22 cellular contexts compared by ENCODE assay signal in the genomic region with DNA sequence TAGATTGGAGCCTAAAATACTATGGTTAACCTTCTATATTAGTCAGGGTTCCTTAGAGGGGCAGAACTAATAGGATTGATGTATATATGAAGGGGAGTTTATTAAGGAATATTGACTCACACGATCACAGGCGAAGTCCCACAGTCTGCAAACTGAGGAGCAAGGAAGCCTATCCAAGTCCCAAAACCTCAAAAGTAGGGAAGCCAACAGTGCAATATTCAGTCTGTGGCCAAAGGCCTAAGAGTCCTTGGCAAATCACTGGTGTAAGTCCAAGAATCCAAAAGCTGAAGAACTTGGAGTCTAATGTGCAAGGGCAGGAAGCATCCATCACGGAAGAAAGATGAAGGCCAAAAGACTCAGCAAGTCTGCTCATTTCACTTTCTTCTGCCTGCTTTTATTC.
DNase-seq lines count a peak whose midpoint lies in the region; ATAC-seq, FAIRE-seq and TF ChIP-seq lines count a peak whose summit lies in the region.
"Had no signal": no experiment of that assay in that cellular context is flagged by ENCODE, and none has a peak within 500 bp of the region (broad histone marks: within the 10 kb centered on the region; RNA-seq: fewer than 3 reads in every experiment).

No MANE protein-coding gene starts in this region.

- ATAC-seq in Right ventricle myocardium inferior = peak; percentile 16
- ATAC-seq in left ventricle myocardium superior = no peak
- ATAC-seq in HepG2 = no peak
- no peak for ATAC-seq in right lobe of liver
- ATAC-seq: A549; CD8-positive, alpha-beta T cell had no signal

- TF ChIP-seq POLR2A in HepG2 (IDR thresholded peaks at IDR 0.05; ENCODE audit: insufficient read depth in 1 of 2, low read depth in 2 of 2, low read length in 2 of 2) = no peak
- TF ChIP-seq POLR2A in right lobe of liver (IDR thresholded peaks at IDR 0.05) = no peak

- intact Hi-C loops in Right ventricle myocardium inferior (cut with DNase I) (no loop called here), left ventricle myocardium superior (cut with micrococcal nuclease) (no loop called here), HepG2 (cut with micrococcal nuclease; ENCODE audit: unreplicated experiment) (no loop called here), right lobe of liver (cut with DNase I) (no loop called here)

- H3K27ac ChIP-seq in HepG2 (ENCODE audit: extremely low read length, insufficient read depth, low read length) (no peak overlapping the region), right lobe of liver (no peak overlapping the region)
- H3K27ac ChIP-seq: 22Rv1; BLaER1 treated with 17β-estradiol and CSF1 and Interleukin-3, amounts not matched to agents 10 nM and 100 nM; C4-2B had no signal

- no peak overlapping the region for H3K4me3 ChIP-seq in HepG2 (replicated peaks in 1 of 3; ENCODE audit: insufficient read depth in 1 of 3, low read depth in 2 of 3, low read length in 3 of 3)
- no peak overlapping the region for H3K4me3 ChIP-seq in right lobe of liver
- H3K4me3 ChIP-seq in fibroblast of the aortic adventitia (ENCODE audit: low read depth, low read length) = no peak overlapping the region
- H3K4me3 ChIP-seq: A549; BLaER1 treated with 17β-estradiol and CSF1 and Interleukin-3, amounts not matched to agents 10 nM and 100 nM had no signal

- H3K79me2 ChIP-seq in HepG2 (ENCODE audit: insufficient read depth, low read length) = no peaks in the 10 kb centered on the region

- CTCF ChIA-PET in HepG2 (lab: Yijun Ruan, JAX; ENCODE audit: low intra/inter-chr PET ratio, low total read pairs) = no interaction called here

- FAIRE-seq in HepG2 (lab: Jason Lieb, UNC) = no peak
- FAIRE-seq: A549, D721Med, G401.6, GM12891, GM19239 had no signal

- DNase-seq in Right ventricle myocardium inferior (ENCODE audit: missing footprints) (no peak), left ventricle myocardium superior (no peak), HepG2 (ENCODE audit: low spot score) (no peak), right lobe of liver (no peak), fibroblast of the aortic adventitia (ENCODE audit: low read depth) (peak; percentile 27), NCI-H510A treated with DMSO at 0.1 percent for 48 hours (lab: John Stamatoyannopoulos, UW) (no peak), NCI-H1092 (lab: John Stamatoyannopoulos, UW) (no peak)
- DNase-seq: AML-193; Caco-2; Calu3; CD4-positive, alpha-beta T cell; CD8-positive, alpha-beta T cell; DMS79 treated with DMSO at 0.1 percent for 48 hours; GF-D8 had no signal

- 94% methylated on average over 3 of the region's 3 CpGs for WGBS in HepG2 (ENCODE audit: low lambda C conversion rate)
- 96% methylated on average over 3 of the region's 3 CpGs for WGBS in right lobe of liver (ENCODE audit: insufficient coverage, low coverage, low lambda C conversion rate, missing lambda C conversion rate)

- TF ChIP-seq CTCF in HepG2 (CRISPR knock-in tag; IDR thresholded peaks at IDR 0.05) (no peak), right lobe of liver (IDR thresholded peaks at IDR 0.05) (no peak), fibroblast of the aortic adventitia (IDR thresholded peaks at IDR 0.05; ENCODE audit: insufficient read depth, low read length) (no peak)

- no peak overlapping the region for H3K4me2 ChIP-seq in HepG2 (ENCODE audit: low read depth, low read length)
- H3K4me2 ChIP-seq: A549; BLaER1 treated with 17β-estradiol and CSF1 and Interleukin-3, amounts not matched to agents 10 nM and 100 nM had no signal

- H3K27me3 ChIP-seq in HepG2 (ENCODE audit: control insufficient read depth in 1 of 2, insufficient read depth in 2 of 2, low read length in 2 of 2) (no peaks in the 10 kb centered on the region), right lobe of liver (no peaks in the 10 kb centered on the region)
- H3K27me3 ChIP-seq: BLaER1 treated with 17β-estradiol and CSF1 and Interleukin-3, amounts not matched to agents 10 nM and 100 nM had no signal

- no peak for TF ChIP-seq RAD21 in HepG2 (CRISPR knock-in tag; IDR thresholded peaks at IDR 0.05)

- H2AFZ ChIP-seq in HepG2 (ENCODE audit: low read length) = peak overlapping the region; percentile 62

- no TSS peak for BruUV-seq in HepG2 (replicated peaks; lab: Mats Ljungman, UMichigan)

- POLR2A ChIA-PET in HepG2 (lab: Yijun Ruan, JAX) = no interaction called here

- H3K4me1 ChIP-seq in HepG2 (ENCODE audit: insufficient read depth, low read length) (peaks cover 27% of the 10 kb centered on the region), right lobe of liver (no peaks in the 10 kb centered on the region)
- H3K4me1 ChIP-seq: Caco-2 had no signal

- TF ChIP-seq EP300 in HepG2 (IDR thresholded peaks at IDR 0.05; ENCODE audit: low read depth in 2 of 2, low read length in 2 of 2) = no peak
- TF ChIP-seq EP300 in HepG2 (CRISPR knock-in tag; IDR thresholded peaks at IDR 0.05; ENCODE audit: borderline replicate concordance) = no peak

- no peaks in the 10 kb centered on the region for H4K20me1 ChIP-seq in HepG2 (ENCODE audit: insufficient read depth, low read length)
- H4K20me1 ChIP-seq: BLaER1 treated with 17β-estradiol and CSF1 and Interleukin-3, amounts not matched to agents 10 nM and 100 nM had no signal

- in situ Hi-C loops in HepG2 (cut with HindIII; ENCODE audit: extremely low pct_ligation_motif_present, low pct_unique_long_range_greater_than_20kb) = no loop called here

- H3K36me3 ChIP-seq in HepG2 (replicated peaks in 1 of 2; ENCODE audit: control insufficient read depth in 1 of 2, insufficient read depth in 2 of 2, low read length in 2 of 2) (no peaks in the 10 kb centered on the region), right lobe of liver (no peaks in the 10 kb centered on the region)
- H3K36me3 ChIP-seq: BLaER1 treated with 17β-estradiol and CSF1 and Interleukin-3, amounts not matched to agents 10 nM and 100 nM had no signal

- H3K9ac ChIP-seq in HepG2 (ENCODE audit: insufficient read depth, low read depth, low read length) = no peak overlapping the region
- H3K9ac ChIP-seq: BLaER1 treated with 17β-estradiol and CSF1 and Interleukin-3, amounts not matched to agents 10 nM and 100 nM had no signal

- H3K9me3 ChIP-seq in HepG2 (ENCODE audit: low read length) = no peaks in the 10 kb centered on the region
- H3K9me3 ChIP-seq in right lobe of liver = no peaks in the 10 kb centered on the region
- H3K9me3 ChIP-seq: A549, Caco-2 had no signal

TF ChIP-seq in HepG2, 621 proteins besides CTCF, POLR2A, EP300 and RAD21:
- TF ChIP-seq, protein P1, sequence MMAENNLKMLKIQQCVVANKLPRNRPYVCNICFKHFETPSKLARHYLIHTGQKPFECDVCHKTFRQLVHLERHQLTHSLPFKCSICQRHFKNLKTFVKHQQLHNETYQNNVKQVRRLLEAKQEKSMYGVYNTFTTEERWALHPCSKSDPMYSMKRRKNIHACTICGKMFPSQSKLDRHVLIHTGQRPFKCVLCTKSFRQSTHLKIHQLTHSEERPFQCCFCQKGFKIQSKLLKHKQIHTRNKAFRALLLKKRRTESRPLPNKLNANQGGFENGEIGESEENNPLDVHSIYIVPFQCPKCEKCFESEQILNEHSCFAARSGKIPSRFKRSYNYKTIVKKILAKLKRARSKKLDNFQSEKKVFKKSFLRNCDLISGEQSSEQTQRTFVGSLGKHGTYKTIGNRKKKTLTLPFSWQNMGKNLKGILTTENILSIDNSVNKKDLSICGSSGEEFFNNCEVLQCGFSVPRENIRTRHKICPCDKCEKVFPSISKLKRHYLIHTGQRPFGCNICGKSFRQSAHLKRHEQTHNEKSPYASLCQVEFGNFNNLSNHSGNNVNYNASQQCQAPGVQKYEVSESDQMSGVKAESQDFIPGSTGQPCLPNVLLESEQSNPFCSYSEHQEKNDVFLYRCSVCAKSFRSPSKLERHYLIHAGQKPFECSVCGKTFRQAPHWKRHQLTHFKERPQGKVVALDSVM (CRISPR knock-in tag; IDR thresholded peaks at IDR 0.05) = no peak
- no peak for TF ChIP-seq RBFOX2 (IDR thresholded peaks at IDR 0.05; ENCODE audit: low read depth, low read length)
- no peak for TF ChIP-seq RARA (CRISPR knock-in tag; IDR thresholded peaks at IDR 0.05)
- TF ChIP-seq KDM3A (CRISPR knock-in tag; IDR thresholded peaks at IDR 0.05; ENCODE audit: low read depth) = no peak
- no peak for TF ChIP-seq ZBTB20 (CRISPR knock-in tag; IDR thresholded peaks at IDR 0.05; ENCODE audit: borderline replicate concordance, low read depth)
- no peak for TF ChIP-seq MAFK (conservative IDR thresholded peaks at IDR 0.05 in 1 of 2, IDR thresholded peaks at IDR 0.05 in 1 of 2; ENCODE audit: low read length in 2 of 2)
- TF ChIP-seq PITX1 (CRISPR knock-in tag; IDR thresholded peaks at IDR 0.05) = no peak
